Comparison of ENCODE assay signal across 1 cellular context in genomic region chr13:52208384-52208783, GRCh38.
TF ChIP-seq lines count a peak whose summit lies in the region.
"Not testable (repeated sequence)": the region's sequence is repeated elsewhere in the genome, so short reads cannot be mapped to it uniquely, and the experiment has no call there.

No MANE protein-coding gene starts in this region.

TF ChIP-seq in HepG2, 621 proteins besides CTCF, POLR2A, EP300 and RAD21:
- peak; percentile 49; the same call in 1 of the 2 replicates for TF ChIP-seq ARID5B (CRISPR knock-in tag; IDR thresholded peaks at IDR 0.05)
- TF ChIP-seq NR2F1 (CRISPR knock-in tag; IDR thresholded peaks at IDR 0.05): peak in 1 of 2 experiments; percentile 58; a peak in 1 of 4 replicates
- 0 out of 2 replicates have a peak, but pooled peaks have one; percentile 16 for TF ChIP-seq GATAD2A (CRISPR knock-in tag; IDR thresholded peaks at IDR 0.05)
- 0 out of 2 replicates have a peak, but pooled peaks have one; percentile 15 for TF ChIP-seq CREM (IDR thresholded peaks at IDR 0.05)
- not testable (repeated sequence) for TF ChIP-seq CREM (CRISPR knock-in tag; IDR thresholded peaks at IDR 0.05); FOXP1 (IDR thresholded peaks at IDR 0.05)
- 0 out of 2 replicates have a peak, but pooled peaks have one; percentile 22 for TF ChIP-seq NR2F2 (IDR thresholded peaks at IDR 0.05; ENCODE audit: borderline replicate concordance, low read depth)
- TF ChIP-seq NR2F6 (IDR thresholded peaks at IDR 0.05): peak; percentile 82
- peak; percentile 58 for TF ChIP-seq NR2F6 (CRISPR knock-in tag; IDR thresholded peaks at IDR 0.05)
- TF ChIP-seq ZNF770 (CRISPR knock-in tag; IDR thresholded peaks at IDR 0.05): peak; percentile 66
- TF ChIP-seq FOXA3 (CRISPR knock-in tag; IDR thresholded peaks at IDR 0.05): peak; percentile 48
- 0 out of 2 replicates have a peak, but pooled peaks have one; percentile 36 for TF ChIP-seq FOXP1 (CRISPR knock-in tag; IDR thresholded peaks at IDR 0.05)
- peak; percentile 47; the same call in 1 of the 2 replicates for TF ChIP-seq RARA (CRISPR knock-in tag; IDR thresholded peaks at IDR 0.05)
- TF ChIP-seq PAXIP1 (CRISPR knock-in tag; conservative IDR thresholded peaks at IDR 0.05): peak; percentile 35; the same call in 1 of the 2 replicates
- TF ChIP-seq RXRB (CRISPR knock-in tag; IDR thresholded peaks at IDR 0.05; ENCODE audit: borderline replicate concordance): peak; percentile 60; the same call in 1 of the 2 replicates
- peak; percentile 59; the same call in 1 of the 2 replicates for TF ChIP-seq THRA (CRISPR knock-in tag; IDR thresholded peaks at IDR 0.05; ENCODE audit: borderline replicate concordance)
- peak; percentile 77 for TF ChIP-seq FOSL2 (CRISPR knock-in tag; IDR thresholded peaks at IDR 0.05)
- TF ChIP-seq PRDM10 (CRISPR knock-in tag; IDR thresholded peaks at IDR 0.05; ENCODE audit: low read depth): peak; percentile 53; the same call in 1 of the 2 replicates
- TF ChIP-seq ZNF362 (CRISPR knock-in tag; IDR thresholded peaks at IDR 0.05; ENCODE audit: borderline replicate concordance): peak; percentile 63; the same call in 1 of the 2 replicates
TF ChIP-seq in HepG2: peak in this region for 16; not testable (repeated sequence) for 605.
